ENCODE assay signal across 1 cellular context in genomic region chr15:52289629-52290081, GRCh38.
TF ChIP-seq lines count a peak whose summit lies in the region.

No MANE protein-coding gene starts in this region.

TF ChIP-seq in GM23338, 12 proteins besides CTCF, POLR2A, EP300 and RAD21 (continued from another document):
- TF ChIP-seq REST (IDR thresholded peaks at IDR 0.05; ENCODE audit: unreplicated experiment) = no peak
TF ChIP-seq in GM23338: peak in this region for 0.
